Comparison of ENCODE assay signal across 8 cellular contexts in genomic region chr1:203278087-203278884, GRCh38. TPM values are rescaled to one million over a fixed set of nuclear protein-coding genes. Genes with fewer than 3 reads are reported as not detected.
DNase-seq lines count a peak whose midpoint lies in the region; ATAC-seq, FAIRE-seq and TF ChIP-seq lines count a peak whose summit lies in the region.

No MANE protein-coding gene starts in this region.

- H3K27ac Mint-ChIP-seq in CD4-positive, alpha-beta memory T cell = peak overlapping the region; percentile 60 to 96 (median 87)
- H3K27ac Mint-ChIP-seq in activated B cell treated with CpG ODN at 0.5 μM for 24 hours = peak overlapping the region; percentile 90
- H3K27ac Mint-ChIP-seq in natural killer cell treated with Interleukin-12 subunit alpha and Interleukin-12 subunit beta and Interleukin-15 and Interleukin-18, amount 100 ng/mL, for 72 hours = peak overlapping the region; percentile 58 to 87

- peak overlapping the region; percentile 4 to 78 (median 42) for H3K4me3 Mint-ChIP-seq in CD4-positive, alpha-beta memory T cell
- H3K4me3 Mint-ChIP-seq in activated B cell treated with CpG ODN at 0.5 μM for 24 hours = peak overlapping the region; percentile 51
- H3K4me3 Mint-ChIP-seq in natural killer cell treated with Interleukin-12 subunit alpha and Interleukin-12 subunit beta and Interleukin-15 and Interleukin-18, amount 100 ng/mL, for 72 hours = peak overlapping the region; percentile 36

- H3K4me1 ChIP-seq in CD4-positive, alpha-beta memory T cell (ENCODE audit: insufficient read depth, low read length) = peaks cover 37% of the 10 kb centered on the region

- H3K4me3 ChIP-seq in CD4-positive, alpha-beta memory T cell (ENCODE audit: low read length in 2 of 2) = no peak overlapping the region
- peak overlapping the region; percentile 5 for H3K4me3 ChIP-seq in fibroblast of pulmonary artery (replicated peaks; ENCODE audit: low read depth, low read length)

- H3K9me3 Mint-ChIP-seq in CD4-positive, alpha-beta memory T cell = no peaks in the 10 kb centered on the region
- no peaks in the 10 kb centered on the region for H3K9me3 Mint-ChIP-seq in activated B cell treated with CpG ODN at 0.5 μM for 24 hours
- H3K9me3 Mint-ChIP-seq in natural killer cell treated with Interleukin-12 subunit alpha and Interleukin-12 subunit beta and Interleukin-15 and Interleukin-18, amount 100 ng/mL, for 72 hours = no peaks in the 10 kb centered on the region

- POLR2A ChIA-PET in CD4-positive, alpha-beta memory T cell (lab: Charles Lee; ENCODE audit: partially characterized antibody) = interaction anchor here (0.8 to 23.9 kb wide), 10 partner anchors 9 to 487 kb away, joined by 3 to 877 read pairs (median 8); partner anchors contain the start of genes ATP2B4, BTG2 and LAX1
- POLR2A ChIA-PET in activated B cell treated with CpG ODN at 0.5 μM for 24 hours (lab: Charles Lee) = interaction anchor here (30.4 to 31.2 kb wide), 2 partner anchors 34 to 46 kb away, joined by 1136 to 1942 read pairs; partner anchors contain the start of gene BTG2

- ATAC-seq in activated B cell treated with CpG ODN at 0.5 μM for 24 hours (ENCODE audit: low read depth) = peak; percentile 13
- ATAC-seq in natural killer cell treated with Interleukin-12 subunit alpha and Interleukin-12 subunit beta and Interleukin-15 and Interleukin-18, amount 100 ng/mL, for 72 hours = no peak

- FAIRE-seq in RCC 7860 (lab: Jason Lieb, UNC) = no peak

- DNase-seq in CD4-positive, alpha-beta memory T cell = peak in 4 of 5 donors; percentile 27 to 57 (median 36)
- DNase-seq in M059J (ENCODE audit: low read depth) (peak; percentile 31), activated B cell treated with CpG ODN at 0.5 μM for 24 hours (no peak), fibroblast of pulmonary artery (ENCODE audit: low read depth) (peak; percentile 87), NCI-H526 treated with DMSO at 0.1 percent for 48 hours (lab: John Stamatoyannopoulos, UW) (no peak), DMS114 treated with DMSO at 0.1 percent for 48 hours (lab: John Stamatoyannopoulos, UW; ENCODE audit: unreplicated experiment) (no peak), RCC 7860 (ENCODE audit: low spot score) (no peak)
- no peak for DNase-seq in natural killer cell treated with Interleukin-12 subunit alpha and Interleukin-12 subunit beta and Interleukin-15 and Interleukin-18, amount 100 ng/mL, for 72 hours (ENCODE audit: low spot score)

- CTCF ChIA-PET in CD4-positive, alpha-beta memory T cell (lab: Charles Lee; ENCODE audit: partially characterized antibody) = interaction anchor here (1.3 to 17.8 kb wide), 8 partner anchors 9 to 208 kb away, joined by 3 to 921 read pairs (median 56); partner anchors contain the start of genes BTG2 and FMOD
- CTCF ChIA-PET in activated B cell treated with CpG ODN at 0.5 μM for 24 hours (lab: Charles Lee) = interaction anchor here (1.2 to 4.9 kb wide), 8 partner anchors 10 to 210 kb away, joined by 3 to 53 read pairs (median 6); no protein-coding TSS in a partner anchor

- H3K36me3 Mint-ChIP-seq in CD4-positive, alpha-beta memory T cell = no peaks in the 10 kb centered on the region
- no peaks in the 10 kb centered on the region for H3K36me3 Mint-ChIP-seq in activated B cell treated with CpG ODN at 0.5 μM for 24 hours (ENCODE audit: low read depth)
- no peaks in the 10 kb centered on the region for H3K36me3 Mint-ChIP-seq in natural killer cell treated with Interleukin-12 subunit alpha and Interleukin-12 subunit beta and Interleukin-15 and Interleukin-18, amount 100 ng/mL, for 72 hours

- H3K27me3 ChIP-seq in CD4-positive, alpha-beta memory T cell (ENCODE audit: insufficient read depth, low read length) = no peaks in the 10 kb centered on the region

- intact Hi-C loops in CD4-positive, alpha-beta memory T cell (cut with micrococcal nuclease) = no loop called here
- intact Hi-C loops in activated B cell treated with CpG ODN at 0.5 μM for 24 hours (cut with micrococcal nuclease) = no loop called here

- no peaks in the 10 kb centered on the region for H3K27me3 Mint-ChIP-seq in CD4-positive, alpha-beta memory T cell
- H3K27me3 Mint-ChIP-seq in activated B cell treated with CpG ODN at 0.5 μM for 24 hours = no peaks in the 10 kb centered on the region
- H3K27me3 Mint-ChIP-seq in natural killer cell treated with Interleukin-12 subunit alpha and Interleukin-12 subunit beta and Interleukin-15 and Interleukin-18, amount 100 ng/mL, for 72 hours = no peaks in the 10 kb centered on the region

- peak overlapping the region; percentile 11 for H3K27ac ChIP-seq in CD4-positive, alpha-beta memory T cell (ENCODE audit: low read depth, low read length)

- H3K9me3 ChIP-seq in CD4-positive, alpha-beta memory T cell (ENCODE audit: control insufficient read depth in 1 of 2, low read length in 2 of 2) = no peaks in the 10 kb centered on the region

- peaks cover 25 to 58% (median 42%) of the 10 kb centered on the region in 4 donors for H3K4me1 Mint-ChIP-seq in CD4-positive, alpha-beta memory T cell
- H3K4me1 Mint-ChIP-seq in activated B cell treated with CpG ODN at 0.5 μM for 24 hours = peaks cover 82% of the 10 kb centered on the region
- H3K4me1 Mint-ChIP-seq in natural killer cell treated with Interleukin-12 subunit alpha and Interleukin-12 subunit beta and Interleukin-15 and Interleukin-18, amount 100 ng/mL, for 72 hours (ENCODE audit: low read depth in 2 of 2) = peaks cover 62% of the 10 kb centered on the region in 2 donors

- no peaks in the 10 kb centered on the region for H3K36me3 ChIP-seq in CD4-positive, alpha-beta memory T cell (ENCODE audit: insufficient read depth, low read length)

- TF ChIP-seq CTCF in activated B cell treated with CpG ODN at 0.5 μM for 24 hours (IDR thresholded peaks at IDR 0.05) (no peak), fibroblast of pulmonary artery (IDR thresholded peaks at IDR 0.05; ENCODE audit: low read length, missing control alignments) (no peak)

RNA-seq across cellular contexts. Expression of gene BTG2, which starts 27.0 kb away (rescaled TPM):
- total RNA-seq in CD4-positive, alpha-beta memory T cell = 100 to 1,000 TPM; 197 to 201 TPM
- polyA plus RNA-seq in CD4-positive, alpha-beta memory T cell = 100 to 1,000 TPM; 123 to 288 TPM
- 0.67 and 1.2 TPM in 2 replicates for total RNA-seq in M059J (2014; rRNA removed; shearing (Covaris generic))
- total RNA-seq in activated B cell treated with CpG ODN at 0.5 μM for 24 hours = 419 and 448 TPM in 2 replicates
- 100 to 1,000 TPM in 1 of 2 donors, 10 to 100 TPM in 1; 82.6 to 157 TPM for total RNA-seq in natural killer cell treated with Interleukin-12 subunit alpha and Interleukin-12 subunit beta and Interleukin-15 and Interleukin-18, amount 100 ng/mL, for 72 hours

RNA-seq across cellular contexts. Expression of gene CHIT1, which starts 48.8 kb away (rescaled TPM):
- under 1 TPM; 0.41 to 0.78 TPM for total RNA-seq in CD4-positive, alpha-beta memory T cell
- not detected for polyA plus RNA-seq in CD4-positive, alpha-beta memory T cell
- total RNA-seq in M059J (2014; rRNA removed; shearing (Covaris generic)) = not detected in 2 replicates
- 6.5 and 6.6 TPM in 2 replicates for total RNA-seq in activated B cell treated with CpG ODN at 0.5 μM for 24 hours
- total RNA-seq in natural killer cell treated with Interleukin-12 subunit alpha and Interleukin-12 subunit beta and Interleukin-15 and Interleukin-18, amount 100 ng/mL, for 72 hours = 1 to 10 TPM in 1 of 2 donors, under 1 TPM in 1; 0.36 to 3.8 TPM

Comparison
In these comparisons a context has a peak if more than half of its experiments do, and no peak if none do; other contexts are left out.
1. DNase-seq: peak in CD4-positive, alpha-beta memory T cell (4 of 5), M059J (single experiment) and fibroblast of pulmonary artery (single experiment); none in activated B cell treated with CpG ODN at 0.5 μM for 24 hours (single experiment), natural killer cell treated with Interleukin-12 subunit alpha and Interleukin-12 subunit beta and Interleukin-15 and Interleukin-18, amount 100 ng/mL, for 72 hours (single experiment), NCI-H526 treated with DMSO at 0.1 percent for 48 hours (single experiment), DMS114 treated with DMSO at 0.1 percent for 48 hours (single experiment) and RCC 7860 (single experiment).
2. RNA of gene BTG2, which starts 27.0 kb away (total RNA-seq): 419 to 448 TPM in activated B cell treated with CpG ODN at 0.5 μM for 24 hours, 197 to 201 TPM in CD4-positive, alpha-beta memory T cell and 82.6 to 157 TPM in natural killer cell treated with Interleukin-12 subunit alpha and Interleukin-12 subunit beta and Interleukin-15 and Interleukin-18, amount 100 ng/mL, for 72 hours; 0.67 to 1.2 TPM in M059J; every median in the first group is over 10 times any median in the second.
3. Peak in every context shown above with its lines, with median percentiles within 50 percentile points of each other: H3K27ac Mint-ChIP-seq and H3K4me3 Mint-ChIP-seq.